Comparison of ENCODE assay signal across 1 cellular context in the genomic region with DNA sequence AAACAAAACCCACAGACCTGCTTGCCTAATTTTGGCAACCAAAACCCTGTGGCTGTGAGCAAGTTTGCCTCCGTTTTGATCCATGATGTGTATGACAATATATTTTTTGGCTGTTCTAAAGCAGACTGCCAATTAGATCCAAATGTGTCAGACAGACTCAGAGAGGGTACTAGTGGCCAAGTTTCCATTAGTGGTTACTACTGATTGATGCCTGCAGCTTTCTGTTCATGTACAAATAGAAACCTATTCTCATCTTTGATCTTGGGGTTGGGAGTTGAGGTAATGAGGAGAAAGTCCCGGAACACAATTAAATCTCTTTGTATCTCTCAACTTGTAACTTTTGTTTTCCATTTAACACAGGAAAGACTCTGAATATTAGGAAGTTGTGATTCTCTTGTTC.
TF ChIP-seq lines count a peak whose summit lies in the region.

No MANE protein-coding gene starts in this region.

TF ChIP-seq in H1, 55 proteins besides CTCF, POLR2A, EP300 and RAD21 (continued from another document):
- TF ChIP-seq KDM1A (IDR thresholded peaks at IDR 0.05; ENCODE audit: borderline replicate concordance, low read length) (no peak), RBBP5 (IDR thresholded peaks at IDR 0.05; ENCODE audit: borderline replicate concordance, low read depth, low read length) (no peak), SRF (IDR thresholded peaks at IDR 0.05; ENCODE audit: low read depth, low read length) (no peak), ZNF274 (IDR thresholded peaks at IDR 0.05; ENCODE audit: borderline replicate concordance, extremely low read depth, low read length) (no peak), NANOG (IDR thresholded peaks at IDR 0.05; ENCODE audit: insufficient read depth, low read depth, low read length, poor library complexity, severe bottlenecking) (no peak), GTF2F1 (IDR thresholded peaks at IDR 0.05; ENCODE audit: borderline replicate concordance, low read depth, low read length) (no peak), FOSL1 (IDR thresholded peaks at IDR 0.05; ENCODE audit: insufficient read depth, low read depth, low read length) (no peak), RXRA (IDR thresholded peaks at IDR 0.05; ENCODE audit: insufficient read depth, low read depth, low read length) (no peak), NRF1 (IDR thresholded peaks at IDR 0.05; ENCODE audit: low read depth, low read length) (no peak), BCL11A (IDR thresholded peaks at IDR 0.05; ENCODE audit: low read depth in 2 of 2, low read length in 2 of 2) (no peak)
- TF ChIP-seq, protein P1, sequence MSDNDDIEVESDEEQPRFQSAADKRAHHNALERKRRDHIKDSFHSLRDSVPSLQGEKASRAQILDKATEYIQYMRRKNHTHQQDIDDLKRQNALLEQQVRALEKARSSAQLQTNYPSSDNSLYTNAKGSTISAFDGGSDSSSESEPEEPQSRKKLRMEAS (IDR thresholded peaks at IDR 0.05) = no peak
- TF ChIP-seq, protein P2, sequence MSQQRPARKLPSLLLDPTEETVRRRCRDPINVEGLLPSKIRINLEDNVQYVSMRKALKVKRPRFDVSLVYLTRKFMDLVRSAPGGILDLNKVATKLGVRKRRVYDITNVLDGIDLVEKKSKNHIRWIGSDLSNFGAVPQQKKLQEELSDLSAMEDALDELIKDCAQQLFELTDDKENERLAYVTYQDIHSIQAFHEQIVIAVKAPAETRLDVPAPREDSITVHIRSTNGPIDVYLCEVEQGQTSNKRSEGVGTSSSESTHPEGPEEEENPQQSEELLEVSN (IDR thresholded peaks at IDR 0.05) = no peak
- TF ChIP-seq, protein P3, sequence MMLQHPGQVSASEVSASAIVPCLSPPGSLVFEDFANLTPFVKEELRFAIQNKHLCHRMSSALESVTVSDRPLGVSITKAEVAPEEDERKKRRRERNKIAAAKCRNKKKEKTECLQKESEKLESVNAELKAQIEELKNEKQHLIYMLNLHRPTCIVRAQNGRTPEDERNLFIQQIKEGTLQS (IDR thresholded peaks at IDR 0.05; ENCODE audit: insufficient read depth, low read depth, low read length) = no peak
